In genomic region chr9:70485273-70485858, GRCh38 we compare ENCODE assay signal across 12 cellular contexts.
A peak's percentile ranks its signal among the peaks of the same experiment; 100 is the strongest.
DNase-seq lines count a peak whose midpoint lies in the region; ATAC-seq and TF ChIP-seq lines count a peak whose summit lies in the region.
"Had no signal": no experiment of that assay in that cellular context is flagged by ENCODE, and none has a peak within 500 bp of the region (broad histone marks: within the 10 kb centered on the region; RNA-seq: fewer than 3 reads in every experiment).

No MANE protein-coding gene starts in this region.

- H3K4me1 ChIP-seq in ascending aorta (peaks cover 14 to 33% of the 10 kb centered on the region in 2 donors), hepatocyte (ENCODE audit: insufficient read depth) (peaks cover 23% of the 10 kb centered on the region), skeletal muscle tissue (ENCODE audit: control insufficient read depth in 3 of 3, insufficient read depth in 3 of 3, low read length in 3 of 3) (peaks cover 41 to 60% (median 56%) of the 10 kb centered on the region in 3 donors)

- 63% methylated on average over 5 of the region's 5 CpGs for WGBS in hepatocyte (ENCODE audit: low lambda C conversion rate, missing lambda C conversion rate)

- H3K36me3 ChIP-seq in ascending aorta: no peaks in the 10 kb centered on the region
- no peaks in the 10 kb centered on the region for H3K36me3 ChIP-seq in hepatocyte (replicated peaks; ENCODE audit: insufficient read depth, low read depth)
- H3K36me3 ChIP-seq in skeletal muscle tissue (ENCODE audit: control insufficient read depth in 3 of 3, insufficient read depth in 3 of 3, low read length in 3 of 3): no peaks in the 10 kb centered on the region

- H4K20me1 ChIP-seq in hepatocyte (ENCODE audit: insufficient read depth, poor library complexity, severe bottlenecking): no peaks in the 10 kb centered on the region

- no peaks in the 10 kb centered on the region for H3K9me3 ChIP-seq in ascending aorta
- no peaks in the 10 kb centered on the region for H3K9me3 ChIP-seq in hepatocyte (ENCODE audit: low read depth)
- no peaks in the 10 kb centered on the region for H3K9me3 ChIP-seq in skeletal muscle tissue (ENCODE audit: control insufficient read depth in 3 of 3, low read length in 3 of 3)

- H3K4me3 ChIP-seq in ascending aorta (no peak overlapping the region), hepatocyte (no peak overlapping the region), skeletal muscle tissue (ENCODE audit: low read length in 3 of 3) (peak overlapping the region in 1 of 3 donors; percentile 16)
- H3K4me3 ChIP-seq: SK-N-MC had no signal

- DNase-seq in CMK (ENCODE audit: low read depth): peak; percentile 67
- DNase-seq in ascending aorta (ENCODE audit: low spot score in 2 of 2): no peak
- peak; percentile 49 for DNase-seq in hepatocyte (ENCODE audit: low spot score)
- DNase-seq in stimulated activated CD4-positive, alpha-beta T cell treated with anti-CD3 and anti-CD28 coated beads, Interleukin-1b, Interleukin-23, amount 100 ng/mL, for 48 hours: no peak
- no peak for DNase-seq in DMS53 treated with DMSO at 0.1 percent for 48 hours (lab: John Stamatoyannopoulos, UW; ENCODE audit: unreplicated experiment)
- no peak for DNase-seq in GM13976 (ENCODE audit: low spot score)
- DNase-seq: activated CD4-positive, alpha-beta T cell treated with anti-CD3 and anti-CD28 coated beads, Interleukin-2, amount 50 U/mL, for 1 hour; NCI-H446 treated with DMSO at 0.1 percent for 48 hours; occipital lobe had no signal

- in situ Hi-C loops in GM13976 (cut with MboI; ENCODE audit: low sequenced_read_pairs, unreplicated experiment): loop anchor here (10.0 kb wide), 1 partner anchor 131 kb away; no protein-coding TSS in a partner anchor

- H3K27ac ChIP-seq in ascending aorta (peak overlapping the region; percentile 40 to 62), hepatocyte (peak overlapping the region; percentile 68), skeletal muscle tissue (ENCODE audit: low read depth, low read length) (peak overlapping the region; percentile 65)
- H3K27ac ChIP-seq: SK-N-MC had no signal

- H3K27me3 ChIP-seq in ascending aorta (no peaks in the 10 kb centered on the region), hepatocyte (no peaks in the 10 kb centered on the region), skeletal muscle tissue (ENCODE audit: control insufficient read depth in 3 of 3, insufficient read depth in 3 of 3, low read length in 3 of 3) (no peaks in the 10 kb centered on the region)

- no peak for ATAC-seq in GM18861 (IDR thresholded peaks at IDR 0.05; ENCODE audit: unreplicated experiment)

- no peak overlapping the region for H2AFZ ChIP-seq in hepatocyte

- H3K79me2 ChIP-seq in hepatocyte: no peaks in the 10 kb centered on the region

- intact Hi-C loops in ascending aorta (cut with DNase I): no loop called here

- H3K4me2 ChIP-seq in hepatocyte: no peak overlapping the region

- peak overlapping the region in 2 of 3 donors; percentile 25 to 37 for H3K9ac ChIP-seq in skeletal muscle tissue (ENCODE audit: low read depth in 1 of 3, low read length in 3 of 3)

- no peaks in the 10 kb centered on the region for H3K9me2 ChIP-seq in hepatocyte (replicated peaks; ENCODE audit: insufficient read depth)

- TF ChIP-seq CTCF in ascending aorta (IDR thresholded peaks at IDR 0.05) (no peak), hepatocyte (IDR thresholded peaks at IDR 0.05; ENCODE audit: poor library complexity) (no peak), GM13976 (IDR thresholded peaks at IDR 0.05; ENCODE audit: borderline replicate concordance, control extremely low read depth, extremely low read depth, insufficient read depth, missing control alignments) (no peak)

Comparison
In these comparisons a context has a peak if more than half of its experiments do, and no peak if none do; other contexts are left out.
1. DNase-seq: peak in CMK (single experiment) and hepatocyte (single experiment); none in ascending aorta (0 of 2), stimulated activated CD4-positive, alpha-beta T cell treated with anti-CD3 and anti-CD28 coated beads, Interleukin-1b, Interleukin-23, amount 100 ng/mL, for 48 hours (single experiment), DMS53 treated with DMSO at 0.1 percent for 48 hours (single experiment) and GM13976 (single experiment).
2. Peak in every context shown above with its lines, with median percentiles within 50 percentile points of each other: H3K27ac ChIP-seq.